In the genomic region with DNA sequence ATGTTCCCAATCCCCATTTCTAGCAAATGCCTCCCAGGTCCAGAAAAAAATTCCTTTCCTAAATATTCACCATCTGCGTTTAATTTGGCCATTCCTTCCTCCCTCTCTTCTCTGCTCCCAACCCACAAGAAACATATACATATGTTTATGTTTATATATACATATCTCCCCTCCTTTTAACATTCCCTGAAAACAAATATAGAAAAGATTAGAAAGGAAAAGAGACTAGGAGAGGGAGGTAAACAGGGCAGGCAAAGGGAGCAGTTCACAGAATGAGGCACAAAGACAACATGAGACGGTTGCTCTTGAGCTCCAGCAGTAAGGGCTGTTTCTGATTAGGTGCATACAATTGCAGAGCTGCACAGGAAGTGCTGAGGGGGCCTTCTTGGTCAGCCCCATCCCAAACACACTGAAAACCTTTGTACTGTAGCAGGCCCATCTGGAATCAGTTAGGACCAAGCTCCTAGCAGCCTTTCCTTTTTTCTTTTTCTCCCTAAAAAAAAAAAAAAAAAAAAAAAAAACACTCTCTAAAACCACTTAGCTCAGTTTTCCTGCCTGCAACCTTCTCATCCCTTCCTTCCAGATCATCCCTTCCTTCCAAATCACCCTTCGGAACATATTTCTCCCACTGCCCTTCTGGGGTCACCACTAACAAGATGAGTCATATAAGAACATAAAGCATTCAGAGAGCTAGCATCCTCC, we compare ENCODE assay signal across 8 cellular contexts. TPM values are rescaled to one million over a fixed set of nuclear protein-coding genes. Genes with fewer than 3 reads are reported as not detected.
A peak's percentile ranks its signal among the peaks of the same experiment; 100 is the strongest.
DNase-seq lines count a peak whose midpoint lies in the region; ATAC-seq, FAIRE-seq and TF ChIP-seq lines count a peak whose summit lies in the region.

No MANE protein-coding gene starts in this region.

- in situ Hi-C loops in G401 (cut with HindIII; ENCODE audit: low sequenced_read_pairs), result no loop called here

- H3K4me3 Mint-ChIP-seq in Caco-2 (ENCODE audit: unreplicated experiment), result no peak overlapping the region

- 12% methylated on average over 3 of the region's 3 CpGs for WGBS in smooth muscle cell (ENCODE audit: low lambda C conversion rate)
- WGBS in small intestine, 3 donors, result 54 to 86% (median 68%) methylated on average over 3 of the region's 3 CpGs

- peak overlapping the region; percentile 80 for H3K4me2 ChIP-seq in smooth muscle cell

- POLR2A ChIA-PET in Caco-2 (lab: Charles Lee), result no interaction called here

- no peaks in the 10 kb centered on the region for H3K27me3 ChIP-seq in SJSA1 (replicated peaks)
- H3K27me3 ChIP-seq in smooth muscle cell (ENCODE audit: low read depth), result no peaks in the 10 kb centered on the region
- no peaks in the 10 kb centered on the region for H3K27me3 ChIP-seq in Caco-2 (replicated peaks; ENCODE audit: control insufficient read depth, insufficient read depth, low read length)
- H3K27me3 ChIP-seq in small intestine (ENCODE audit: control insufficient read depth in 2 of 2, insufficient read depth in 2 of 2, low read length in 2 of 2), result peaks cover 0 to 2% of the 10 kb centered on the region in 2 donors

- no peak overlapping the region for H3K27ac Mint-ChIP-seq in Caco-2 (ENCODE audit: unreplicated experiment)

- H3K79me2 ChIP-seq in smooth muscle cell (ENCODE audit: low read depth), result peaks cover 85% of the 10 kb centered on the region

- no peaks in the 10 kb centered on the region for H3K9me3 Mint-ChIP-seq in Caco-2 (ENCODE audit: unreplicated experiment)

- TF ChIP-seq CTCF in foreskin fibroblast (IDR thresholded peaks at IDR 0.05; ENCODE audit: low read depth, low read length) (no peak), smooth muscle cell (IDR thresholded peaks at IDR 0.05; ENCODE audit: borderline replicate concordance, insufficient read depth, poor library complexity, severe bottlenecking) (no peak), Caco-2 (IDR thresholded peaks at IDR 0.05; ENCODE audit: insufficient read depth in 1 of 2, low read depth in 1 of 2, low read length in 1 of 2, severe bottlenecking in 1 of 2, unreplicated experiment in 1 of 2) (no peak)

- H3K9ac ChIP-seq in smooth muscle cell (ENCODE audit: low read depth), result no peak overlapping the region

- H3K36me3 Mint-ChIP-seq in Caco-2 (ENCODE audit: insufficient read depth, unreplicated experiment), result peaks cover 5% of the 10 kb centered on the region

- H2AFZ ChIP-seq in smooth muscle cell (ENCODE audit: low read depth), result no peak overlapping the region

- H3K4me3 ChIP-seq in SJSA1 (no peak overlapping the region), foreskin fibroblast (ENCODE audit: low read depth in 1 of 2, low read length in 2 of 2) (peak overlapping the region in 1 of 2 donors; percentile 8), smooth muscle cell (peak overlapping the region; percentile 5), Caco-2 (ENCODE audit: low read depth, low read length) (no peak overlapping the region), small intestine (ENCODE audit: low read depth in 1 of 2, low read length in 2 of 2) (no peak overlapping the region)

- H3K4me1 Mint-ChIP-seq in Caco-2 (ENCODE audit: low read depth, unreplicated experiment), result peaks cover 19% of the 10 kb centered on the region

- peak overlapping the region; percentile 27 for H3K27ac ChIP-seq in SJSA1
- peak overlapping the region; percentile 68 for H3K27ac ChIP-seq in smooth muscle cell (ENCODE audit: low read depth)
- H3K27ac ChIP-seq in small intestine (ENCODE audit: low read depth in 1 of 2, low read length in 1 of 2), result peak overlapping the region in 1 of 2 donors; percentile 39

- intact Hi-C loops in Caco-2 (cut with micrococcal nuclease; ENCODE audit: unreplicated experiment), result no loop called here

- H3K9me3 ChIP-seq in SJSA1 (replicated peaks), result no peaks in the 10 kb centered on the region
- H3K9me3 ChIP-seq in smooth muscle cell (replicated peaks; ENCODE audit: low read depth), result no peaks in the 10 kb centered on the region
- H3K9me3 ChIP-seq in Caco-2, result no peaks in the 10 kb centered on the region
- H3K9me3 ChIP-seq in small intestine (ENCODE audit: control insufficient read depth, low read depth), result no peaks in the 10 kb centered on the region

- H3K4me1 ChIP-seq in SJSA1 (replicated peaks) (peaks cover 47% of the 10 kb centered on the region), smooth muscle cell (ENCODE audit: low read depth) (peaks cover 50% of the 10 kb centered on the region), Caco-2 (peaks cover 25% of the 10 kb centered on the region), small intestine (ENCODE audit: control insufficient read depth in 2 of 2, insufficient read depth in 1 of 2, low read depth in 1 of 2, low read length in 1 of 2) (peaks cover 0 to 2% of the 10 kb centered on the region in 2 donors)

- BruUV-seq in Caco-2 (replicated peaks; lab: Mats Ljungman, UMichigan), result no TSS peak

- H3K36me3 ChIP-seq in SJSA1 (no peaks in the 10 kb centered on the region), smooth muscle cell (ENCODE audit: low read depth) (no peaks in the 10 kb centered on the region), Caco-2 (ENCODE audit: control insufficient read depth, insufficient read depth, low read length) (no peaks in the 10 kb centered on the region), small intestine (ENCODE audit: control insufficient read depth in 2 of 2, insufficient read depth in 2 of 2, low read length in 2 of 2) (no peaks in the 10 kb centered on the region)

- FAIRE-seq in small intestine (lab: Jason Lieb, UNC), result no peak

- DNase-seq in G401 (ENCODE audit: low spot score) (peak; percentile 48), SJSA1 (ENCODE audit: low read depth in 1 of 2, low spot score in 2 of 2) (peak; percentile 87 to 90), foreskin fibroblast (peak; percentile 96 to 98), smooth muscle cell (lab: John Stamatoyannopoulos, UW; ENCODE audit: unreplicated experiment) (no peak), Caco-2 (no peak), small intestine (no peak)
- no peak for DNase-seq in activated T-cell treated with anti-CD3 and anti-CD28 coated beads, Interleukin-2, amount 50 U/mL, for 1 hour

- peaks cover 44% of the 10 kb centered on the region for H3F3A ChIP-seq in smooth muscle cell (ENCODE audit: low read depth)

- H4K20me1 ChIP-seq in smooth muscle cell (ENCODE audit: low read depth), result peaks cover 92% of the 10 kb centered on the region

- no peak for ATAC-seq in GM21717 (IDR thresholded peaks at IDR 0.05; ENCODE audit: unreplicated experiment)

- H3K27me3 Mint-ChIP-seq in Caco-2 (ENCODE audit: insufficient read depth, unreplicated experiment), result no peaks in the 10 kb centered on the region

- CTCF ChIA-PET in Caco-2 (lab: Charles Lee), result interaction anchor here (0.9 kb wide), 1 partner anchor 94 kb away, joined by 3 read pairs; no protein-coding TSS in a partner anchor

RNA-seq across cellular contexts. Expression of gene RBFOX2, which starts 57.1 kb away (rescaled TPM):
- 40.8 and 62.2 TPM in 2 replicates for total RNA-seq in G401 (2014; rRNA removed; shearing (Covaris generic))
- 92.3 and 144 TPM in 2 replicates for total RNA-seq in SJSA1 (2014; rRNA removed; shearing (Covaris generic))
- total RNA-seq in smooth muscle cell (144 and 168 TPM in 2 replicates), Caco-2 (2022) (91.1 and 96.5 TPM in 2 replicates)
- polyA plus RNA-seq in smooth muscle cell (128 and 151 TPM in 2 replicates), small intestine (10 to 100 TPM; 12.3 to 34.7 (median 13.0) TPM)

Comparison
In these comparisons a context has a peak if more than half of its experiments do, and no peak if none do; other contexts are left out.
1. DNase-seq: peak in G401 (single experiment), SJSA1 (2 of 2) and foreskin fibroblast (2 of 2); none in smooth muscle cell (single experiment), Caco-2 (0 of 2), small intestine (single experiment) and activated T-cell treated with anti-CD3 and anti-CD28 coated beads, Interleukin-2, amount 50 U/mL, for 1 hour (single experiment).